ENCODE assay signal across 25 cellular contexts in genomic region chr1:162656266-162656665, GRCh38. TPM values are rescaled to one million over a fixed set of nuclear protein-coding genes. Genes with fewer than 3 reads are reported as not detected.
DNase-seq lines count a peak whose midpoint lies in the region; ATAC-seq and TF ChIP-seq lines count a peak whose summit lies in the region.
"Had no signal": no experiment of that assay in that cellular context is flagged by ENCODE, and none has a peak within 500 bp of the region (broad histone marks: within the 10 kb centered on the region; RNA-seq: fewer than 3 reads in every experiment).

No MANE protein-coding gene starts in this region.

- H3K4me2 ChIP-seq in GM23248 (ENCODE audit: unreplicated experiment), result no peak overlapping the region
- H3K4me2 ChIP-seq: GM23338, PC-9 had no signal

- WGBS in GM23248 (ENCODE audit: low coverage in 1 of 2, low lambda C conversion rate in 2 of 2, missing lambda C conversion rate in 2 of 2), 2 experiments, result 85 to 88% methylated on average over 1 of the region's 1 CpG
- 52% methylated on average over 1 of the region's 1 CpG for WGBS in esophagus muscularis mucosa
- WGBS in sigmoid colon, 2 donors, result 44 to 59% methylated on average over 1 of the region's 1 CpG
- WGBS in psoas muscle, 3 donors, result 60 to 69% (median 64%) methylated on average over 1 of the region's 1 CpG

- peaks cover 14% of the 10 kb centered on the region for H4K20me1 ChIP-seq in GM23248 (ENCODE audit: insufficient read depth)

- no peaks in the 10 kb centered on the region for H3K9me2 ChIP-seq in GM23248 (ENCODE audit: insufficient read depth)

- in situ Hi-C loops in GM23248 (cut with MboI), result no loop called here

- no peak for TF ChIP-seq EP300 in esophagus muscularis mucosa (IDR thresholded peaks at IDR 0.05)
- no peak for TF ChIP-seq EP300 in sigmoid colon (IDR thresholded peaks at IDR 0.05)

- H3K36me3 ChIP-seq in GM23248 (ENCODE audit: low read depth) (peaks cover 36% of the 10 kb centered on the region), SK-N-MC (ENCODE audit: insufficient read depth, low read length) (peaks cover 65% of the 10 kb centered on the region), esophagus muscularis mucosa (peaks cover 0 to 13% (median 5%) of the 10 kb centered on the region in 4 donors), sigmoid colon (peaks cover 0 to 23% (median 2%) of the 10 kb centered on the region in 4 donors), psoas muscle (ENCODE audit: insufficient read depth in 1 of 2, low read depth in 1 of 2) (no peaks in the 10 kb centered on the region)

- peaks cover 34% of the 10 kb centered on the region for H3F3A ChIP-seq in GM23248 (ENCODE audit: insufficient read depth)

- TF ChIP-seq CTCF in esophagus muscularis mucosa (IDR thresholded peaks at IDR 0.05) (no peak), sigmoid colon (IDR thresholded peaks at IDR 0.05) (no peak), psoas muscle (IDR thresholded peaks at IDR 0.05) (no peak)

- H3K79me2 ChIP-seq in GM23248 (ENCODE audit: insufficient read depth), result peaks cover 100% of the 10 kb centered on the region

- H3K9ac ChIP-seq in GM23248 (no peak overlapping the region), SK-N-MC (ENCODE audit: insufficient read length) (no peak overlapping the region)

- H3K4me1 ChIP-seq in GM23248 (ENCODE audit: insufficient read depth) (peaks cover 20% of the 10 kb centered on the region), esophagus muscularis mucosa (peaks cover 11 to 67% (median 54%) of the 10 kb centered on the region in 4 donors), sigmoid colon (peaks cover 0 to 81% (median 51%) of the 10 kb centered on the region in 4 donors), psoas muscle (no peaks in the 10 kb centered on the region)
- H3K4me1 ChIP-seq: SJCRH30 had no signal

- no peak overlapping the region for H3K4me3 ChIP-seq in GM23248
- H3K4me3 ChIP-seq in SK-N-MC, result no peak overlapping the region
- no peak overlapping the region for H3K4me3 ChIP-seq in esophagus muscularis mucosa
- no peak overlapping the region for H3K4me3 ChIP-seq in sigmoid colon
- H3K4me3 ChIP-seq in psoas muscle, result no peak overlapping the region
- H3K4me3 ChIP-seq: GM12878, GM23338, PC-9, SJCRH30 had no signal

- ATAC-seq in psoas muscle, result no peak
- no peak for ATAC-seq in stimulated activated naive CD8-positive, alpha-beta T cell treated with anti-CD3 and anti-CD28 coated beads, Interleukin-15, Interleukin-2, amounts not matched to agents 100 U/mL and 50 U/mL, for 24 hours
- ATAC-seq: GM12878, GM23338, Right ventricle myocardium inferior had no signal

- DNase-seq in GM23248, result no peak
- DNase-seq in SK-N-MC (ENCODE audit: low read depth, low spot score), result peak; percentile 89
- DNase-seq in esophagus muscularis mucosa (ENCODE audit: extremely low spot score), result no peak
- DNase-seq in sigmoid colon, result no peak
- no peak for DNase-seq in psoas muscle
- DNase-seq in 8988T, result no peak
- DNase-seq in stimulated activated naive CD8-positive, alpha-beta T cell treated with anti-CD3 and anti-CD28 coated beads, Interleukin-15, Interleukin-2, amounts not matched to agents 100 U/mL and 50 U/mL, for 24 hours, result no peak
- DNase-seq: ACHN; Calu3; DMS53; H9; NCI-H1048; NCI-H1417; NCI-H1694; NCI-H2029 treated with DMSO at 0.1 percent for 48 hours; NCI-H446 treated with DMSO at 0.1 percent for 48 hours; NCI-H526; NCI-H82; NK-92 treated with Interleukin-12 subunit alpha and Interleukin-12 subunit beta, amount 100 ng/mL, for 24 hours; PC-9; SJCRH30; T-helper 1 cell had no signal

- TF ChIP-seq POLR2A in esophagus muscularis mucosa (IDR thresholded peaks at IDR 0.05; ENCODE audit: low read depth), result no peak
- no peak for TF ChIP-seq POLR2A in sigmoid colon (IDR thresholded peaks at IDR 0.05)

- no peak overlapping the region for H2AFZ ChIP-seq in GM23248
- H2AFZ ChIP-seq: GM23338, PC-9 had no signal

- intact Hi-C loops in esophagus muscularis mucosa (cut with DNase I) (no loop called here), sigmoid colon (cut with DNase I) (no loop called here), psoas muscle (cut with DNase I) (no loop called here)

- H3K9me3 ChIP-seq in GM23248 (ENCODE audit: low read depth) (no peaks in the 10 kb centered on the region), SK-N-MC (ENCODE audit: low read depth, low read length) (no peaks in the 10 kb centered on the region), esophagus muscularis mucosa (no peaks in the 10 kb centered on the region), sigmoid colon (no peaks in the 10 kb centered on the region), psoas muscle (no peaks in the 10 kb centered on the region)
- H3K9me3 ChIP-seq: SJCRH30 had no signal

- H3K27ac ChIP-seq in GM23248, result peak overlapping the region; percentile 11; the same call in 1 of the 2 replicates
- peak overlapping the region; percentile 84 for H3K27ac ChIP-seq in SK-N-MC
- H3K27ac ChIP-seq in esophagus muscularis mucosa (replicated peaks in 1 of 4), result peak overlapping the region in 3 of 4 donors; percentile 2 to 40 (median 4)
- H3K27ac ChIP-seq in sigmoid colon, result peak overlapping the region in 3 of 4 donors; percentile 66 to 79 (median 76)
- H3K27ac ChIP-seq in psoas muscle, result no peak overlapping the region
- H3K27ac ChIP-seq: PC-9, SJCRH30 had no signal

- H3K27me3 ChIP-seq in GM23248 (replicated peaks; ENCODE audit: insufficient read depth), result no peaks in the 10 kb centered on the region
- no peaks in the 10 kb centered on the region for H3K27me3 ChIP-seq in esophagus muscularis mucosa
- H3K27me3 ChIP-seq in sigmoid colon, result no peaks in the 10 kb centered on the region
- no peaks in the 10 kb centered on the region for H3K27me3 ChIP-seq in psoas muscle (ENCODE audit: insufficient read depth in 3 of 3, low read length in 2 of 3)
- H3K27me3 ChIP-seq: SJCRH30 had no signal

RNA-seq across cellular contexts. Expression of gene DDR2, which starts 24.0 kb away (rescaled TPM):
- 194 and 196 TPM in 2 replicates for total RNA-seq in GM23248 (2014; rRNA removed; shearing (Covaris generic))
- polyA plus RNA-seq in GM23248 (2016; fragmentation: Nextera tagmentation; extraction: Ambion mirVana) (94.7 and 96.1 TPM in 2 replicates), sigmoid colon (10 to 100 TPM in 2 of 3 donors, 1 to 10 TPM in 1; 3.5 to 50.5 (median 18.0) TPM), psoas muscle (1 to 10 TPM; 1.3 to 2.9 (median 1.6) TPM)
- total RNA-seq in esophagus muscularis mucosa (100 to 1,000 TPM; 143 to 194 (median 175) TPM), sigmoid colon (100 to 1,000 TPM; 150 to 236 (median 225) TPM), psoas muscle (10 to 100 TPM in 1 of 4 donors, 1 to 10 TPM in 3; 6.0 to 21.2 (median 6.4) TPM)
